In genomic region chr10:28545967-28546644, GRCh38 we compare ENCODE assay signal across 13 cellular contexts. TPM values are rescaled to one million over a fixed set of nuclear protein-coding genes. Genes with fewer than 3 reads are reported as not detected.
DNase-seq lines count a peak whose midpoint lies in the region; ATAC-seq, FAIRE-seq and TF ChIP-seq lines count a peak whose summit lies in the region.
"Had no signal": no experiment of that assay in that cellular context is flagged by ENCODE, and none has a peak within 500 bp of the region (broad histone marks: within the 10 kb centered on the region; RNA-seq: fewer than 3 reads in every experiment).

No MANE protein-coding gene starts in this region.

- H3K36me3 Mint-ChIP-seq in Calu3 (ENCODE audit: insufficient read depth, unreplicated experiment): peaks cover 55% of the 10 kb centered on the region
- peaks cover 38% of the 10 kb centered on the region for H3K36me3 Mint-ChIP-seq in activated naive CD8-positive, alpha-beta T cell treated with anti-CD3 and anti-CD28 coated beads, Interleukin-2, amount 10 ng/mL, durations not matched to agents 7 days and 5 days
- H3K36me3 Mint-ChIP-seq: IgD-negative memory B cell had no signal

- intact Hi-C loops in Calu3 (cut with micrococcal nuclease; ENCODE audit: unreplicated experiment): no loop called here

- no peaks in the 10 kb centered on the region for H3K9me3 Mint-ChIP-seq in Calu3 (ENCODE audit: low read depth, unreplicated experiment)
- no peaks in the 10 kb centered on the region for H3K9me3 Mint-ChIP-seq in activated naive CD8-positive, alpha-beta T cell treated with anti-CD3 and anti-CD28 coated beads, Interleukin-2, amount 10 ng/mL, durations not matched to agents 7 days and 5 days
- H3K9me3 Mint-ChIP-seq: type B pancreatic cell had no signal

- POLR2A ChIA-PET in activated naive CD8-positive, alpha-beta T cell treated with anti-CD3 and anti-CD28 coated beads, Interleukin-2, amount 10 ng/mL, durations not matched to agents 7 days and 5 days (lab: Charles Lee): interaction anchor here (0.7 kb wide), 1 partner anchor 14 kb away, joined by 3 read pairs; no protein-coding TSS in a partner anchor

- H3K27me3 Mint-ChIP-seq in Calu3 (ENCODE audit: unreplicated experiment): no peaks in the 10 kb centered on the region
- H3K27me3 Mint-ChIP-seq in activated naive CD8-positive, alpha-beta T cell treated with anti-CD3 and anti-CD28 coated beads, Interleukin-2, amount 10 ng/mL, durations not matched to agents 7 days and 5 days: no peaks in the 10 kb centered on the region
- H3K27me3 Mint-ChIP-seq: IgD-negative memory B cell, type B pancreatic cell had no signal

- no peak for DNase-seq in Calu3
- no peak for DNase-seq in GM19239 (ENCODE audit: insufficient read length, low spot score)
- no peak for DNase-seq in activated naive CD8-positive, alpha-beta T cell treated with anti-CD3 and anti-CD28 coated beads, Interleukin-2, amount 10 ng/mL, durations not matched to agents 7 days and 5 days
- DNase-seq in foreskin melanocyte: no peak
- DNase-seq in GDM1 (lab: John Stamatoyannopoulos, UW): no peak
- no peak for DNase-seq in NCI-H82 (lab: John Stamatoyannopoulos, UW)
- DNase-seq in kidney tubule cell (ENCODE audit: low spot score): no peak
- DNase-seq: activated CD4-positive, alpha-beta T cell treated with anti-CD3 and anti-CD28 coated beads, Interleukin-2, amount 50 U/mL, for 48 hours; COR-L47; SIG-M5 had no signal

- H3K4me3 Mint-ChIP-seq in Calu3 (ENCODE audit: low read depth, unreplicated experiment): no peak overlapping the region
- peak overlapping the region; percentile 8 for H3K4me3 Mint-ChIP-seq in activated naive CD8-positive, alpha-beta T cell treated with anti-CD3 and anti-CD28 coated beads, Interleukin-2, amount 10 ng/mL, durations not matched to agents 7 days and 5 days
- H3K4me3 Mint-ChIP-seq: type B pancreatic cell had no signal

- H3K4me1 Mint-ChIP-seq in Calu3 (ENCODE audit: low read depth, unreplicated experiment): peaks cover 48% of the 10 kb centered on the region
- H3K4me1 Mint-ChIP-seq in activated naive CD8-positive, alpha-beta T cell treated with anti-CD3 and anti-CD28 coated beads, Interleukin-2, amount 10 ng/mL, durations not matched to agents 7 days and 5 days: peaks cover 43% of the 10 kb centered on the region

- H3K27ac Mint-ChIP-seq in Calu3 (ENCODE audit: unreplicated experiment): peak overlapping the region; percentile 11
- H3K27ac Mint-ChIP-seq in activated naive CD8-positive, alpha-beta T cell treated with anti-CD3 and anti-CD28 coated beads, Interleukin-2, amount 10 ng/mL, durations not matched to agents 7 days and 5 days: peak overlapping the region; percentile 59
- H3K27ac Mint-ChIP-seq: type B pancreatic cell had no signal

- no peak for TF ChIP-seq CTCF in Calu3 (IDR thresholded peaks at IDR 0.05; ENCODE audit: unreplicated experiment)

- CTCF ChIA-PET in Calu3 (lab: Charles Lee): interaction anchor here (1.7 kb wide), 1 partner anchor 11 kb away, joined by 6 read pairs; no protein-coding TSS in a partner anchor

- FAIRE-seq in GM19239 (lab: Jason Lieb, UNC): peak; percentile 51

- peak; percentile 78 for ATAC-seq in HG02938 (IDR thresholded peaks at IDR 0.05; ENCODE audit: unreplicated experiment)
- ATAC-seq in activated naive CD8-positive, alpha-beta T cell treated with anti-CD3 and anti-CD28 coated beads, Interleukin-2, amount 10 ng/mL, durations not matched to agents 7 days and 5 days (ENCODE audit: low read depth): peak; percentile 74

- BruUV-seq in Calu3 (replicated peaks; lab: Mats Ljungman, UMichigan): no TSS peak

RNA-seq across cellular contexts. Expression of gene WAC, which starts 13.2 kb away (rescaled TPM):
- 125 and 127 TPM in 2 replicates for total RNA-seq in Calu3 (2022)
- total RNA-seq in activated naive CD8-positive, alpha-beta T cell treated with anti-CD3 and anti-CD28 coated beads, Interleukin-2, amount 10 ng/mL, durations not matched to agents 7 days and 5 days: 100 to 1,000 TPM; 147 to 148 TPM
